3 cellular contexts compared by ENCODE assay signal in genomic region chr21:43842742-43843141, GRCh38.
TF ChIP-seq lines count a peak whose summit lies in the region.

No MANE protein-coding gene starts in this region.

TF ChIP-seq in SK-N-SH, 30 proteins besides CTCF, POLR2A, EP300 and RAD21:
- TF ChIP-seq RFX5 (IDR thresholded peaks at IDR 0.05; ENCODE audit: low read length) (no peak), TEAD4 (IDR thresholded peaks at IDR 0.05; ENCODE audit: borderline replicate concordance, insufficient read depth) (no peak), RXRA (IDR thresholded peaks at IDR 0.05; ENCODE audit: borderline replicate concordance, low read depth) (no peak), FOSL2 (IDR thresholded peaks at IDR 0.05; ENCODE audit: borderline replicate concordance, low read depth) (no peak), SMC3 (IDR thresholded peaks at IDR 0.05; ENCODE audit: low read depth, low read length) (no peak), JUND (IDR thresholded peaks at IDR 0.05) (no peak), POLR2AphosphoS5 (IDR thresholded peaks at IDR 0.05; ENCODE audit: low read depth, low read length) (no peak), USF1 (IDR thresholded peaks at IDR 0.05; ENCODE audit: borderline replicate concordance, low read depth) (no peak), YY1 (IDR thresholded peaks at IDR 0.05; ENCODE audit: low read depth) (no peak)

TF ChIP-seq in SK-N-SH treated with all-trans-retinoic acid at 6 μM for 48 hours, 23 proteins besides CTCF, POLR2A, EP300 and RAD21:
- TF ChIP-seq SNAI2 (CRISPR knock-in tag; IDR thresholded peaks at IDR 0.05) (no peak), ZFP3 (CRISPR knock-in tag; IDR thresholded peaks at IDR 0.05) (no peak), ZNF8 (CRISPR knock-in tag; IDR thresholded peaks at IDR 0.05) (no peak), ZNF70 (CRISPR knock-in tag; IDR thresholded peaks at IDR 0.05) (no peak), ISL1 (CRISPR knock-in tag; IDR thresholded peaks at IDR 0.05) (no peak), ZFP30 (CRISPR knock-in tag; IDR thresholded peaks at IDR 0.05) (no peak), ARNTL (CRISPR knock-in tag; IDR thresholded peaks at IDR 0.05; ENCODE audit: borderline replicate concordance, low read depth) (no peak), CSDC2 (CRISPR knock-in tag; IDR thresholded peaks at IDR 0.05) (no peak)
- TF ChIP-seq, protein P1, sequence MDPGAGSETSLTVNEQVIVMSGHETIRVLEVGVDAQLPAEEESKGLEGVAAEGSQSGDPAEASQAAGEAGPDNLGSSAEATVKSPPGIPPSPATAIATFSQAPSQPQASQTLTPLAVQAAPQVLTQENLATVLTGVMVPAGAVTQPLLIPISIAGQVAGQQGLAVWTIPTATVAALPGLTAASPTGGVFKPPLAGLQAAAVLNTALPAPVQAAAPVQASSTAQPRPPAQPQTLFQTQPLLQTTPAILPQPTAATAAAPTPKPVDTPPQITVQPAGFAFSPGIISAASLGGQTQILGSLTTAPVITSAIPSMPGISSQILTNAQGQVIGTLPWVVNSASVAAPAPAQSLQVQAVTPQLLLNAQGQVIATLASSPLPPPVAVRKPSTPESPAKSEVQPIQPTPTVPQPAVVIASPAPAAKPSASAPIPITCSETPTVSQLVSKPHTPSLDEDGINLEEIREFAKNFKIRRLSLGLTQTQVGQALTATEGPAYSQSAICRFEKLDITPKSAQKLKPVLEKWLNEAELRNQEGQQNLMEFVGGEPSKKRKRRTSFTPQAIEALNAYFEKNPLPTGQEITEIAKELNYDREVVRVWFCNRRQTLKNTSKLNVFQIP (CRISPR knock-in tag; IDR thresholded peaks at IDR 0.05; ENCODE audit: borderline replicate concordance, low read depth) = no peak
- TF ChIP-seq, protein P2, sequence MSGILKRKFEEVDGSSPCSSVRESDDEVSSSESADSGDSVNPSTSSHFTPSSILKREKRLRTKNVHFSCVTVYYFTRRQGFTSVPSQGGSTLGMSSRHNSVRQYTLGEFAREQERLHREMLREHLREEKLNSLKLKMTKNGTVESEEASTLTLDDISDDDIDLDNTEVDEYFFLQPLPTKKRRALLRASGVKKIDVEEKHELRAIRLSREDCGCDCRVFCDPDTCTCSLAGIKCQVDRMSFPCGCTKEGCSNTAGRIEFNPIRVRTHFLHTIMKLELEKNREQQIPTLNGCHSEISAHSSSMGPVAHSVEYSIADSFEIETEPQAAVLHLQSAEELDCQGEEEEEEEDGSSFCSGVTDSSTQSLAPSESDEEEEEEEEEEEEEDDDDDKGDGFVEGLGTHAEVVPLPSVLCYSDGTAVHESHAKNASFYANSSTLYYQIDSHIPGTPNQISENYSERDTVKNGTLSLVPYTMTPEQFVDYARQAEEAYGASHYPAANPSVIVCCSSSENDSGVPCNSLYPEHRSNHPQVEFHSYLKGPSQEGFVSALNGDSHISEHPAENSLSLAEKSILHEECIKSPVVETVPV (CRISPR knock-in tag; IDR thresholded peaks at IDR 0.05) = no peak
- TF ChIP-seq, protein P3, sequence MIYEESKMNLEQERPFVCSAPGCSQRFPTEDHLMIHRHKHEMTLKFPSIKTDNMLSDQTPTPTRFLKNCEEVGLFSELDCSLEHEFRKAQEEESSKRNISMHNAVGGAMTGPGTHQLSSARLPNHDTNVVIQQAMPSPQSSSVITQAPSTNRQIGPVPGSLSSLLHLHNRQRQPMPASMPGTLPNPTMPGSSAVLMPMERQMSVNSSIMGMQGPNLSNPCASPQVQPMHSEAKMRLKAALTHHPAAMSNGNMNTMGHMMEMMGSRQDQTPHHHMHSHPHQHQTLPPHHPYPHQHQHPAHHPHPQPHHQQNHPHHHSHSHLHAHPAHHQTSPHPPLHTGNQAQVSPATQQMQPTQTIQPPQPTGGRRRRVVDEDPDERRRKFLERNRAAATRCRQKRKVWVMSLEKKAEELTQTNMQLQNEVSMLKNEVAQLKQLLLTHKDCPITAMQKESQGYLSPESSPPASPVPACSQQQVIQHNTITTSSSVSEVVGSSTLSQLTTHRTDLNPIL (CRISPR knock-in tag; IDR thresholded peaks at IDR 0.05; ENCODE audit: low read depth) = no peak

TF ChIP-seq in HepG2, 621 proteins besides CTCF, POLR2A, EP300 and RAD21 (continued from another document and continues in another):
- TF ChIP-seq ZNF652 (CRISPR knock-in tag; IDR thresholded peaks at IDR 0.05; ENCODE audit: borderline replicate concordance, low read depth) (no peak), FOXO4 (CRISPR knock-in tag; conservative IDR thresholded peaks at IDR 0.05) (no peak), ZFP91 (CRISPR knock-in tag; IDR thresholded peaks at IDR 0.05; ENCODE audit: borderline replicate concordance) (no peak), ZMYM4 (CRISPR knock-in tag; IDR thresholded peaks at IDR 0.05) (no peak), HOMEZ (CRISPR knock-in tag; IDR thresholded peaks at IDR 0.05; ENCODE audit: low read depth) (no peak)
- TF ChIP-seq, protein P4, sequence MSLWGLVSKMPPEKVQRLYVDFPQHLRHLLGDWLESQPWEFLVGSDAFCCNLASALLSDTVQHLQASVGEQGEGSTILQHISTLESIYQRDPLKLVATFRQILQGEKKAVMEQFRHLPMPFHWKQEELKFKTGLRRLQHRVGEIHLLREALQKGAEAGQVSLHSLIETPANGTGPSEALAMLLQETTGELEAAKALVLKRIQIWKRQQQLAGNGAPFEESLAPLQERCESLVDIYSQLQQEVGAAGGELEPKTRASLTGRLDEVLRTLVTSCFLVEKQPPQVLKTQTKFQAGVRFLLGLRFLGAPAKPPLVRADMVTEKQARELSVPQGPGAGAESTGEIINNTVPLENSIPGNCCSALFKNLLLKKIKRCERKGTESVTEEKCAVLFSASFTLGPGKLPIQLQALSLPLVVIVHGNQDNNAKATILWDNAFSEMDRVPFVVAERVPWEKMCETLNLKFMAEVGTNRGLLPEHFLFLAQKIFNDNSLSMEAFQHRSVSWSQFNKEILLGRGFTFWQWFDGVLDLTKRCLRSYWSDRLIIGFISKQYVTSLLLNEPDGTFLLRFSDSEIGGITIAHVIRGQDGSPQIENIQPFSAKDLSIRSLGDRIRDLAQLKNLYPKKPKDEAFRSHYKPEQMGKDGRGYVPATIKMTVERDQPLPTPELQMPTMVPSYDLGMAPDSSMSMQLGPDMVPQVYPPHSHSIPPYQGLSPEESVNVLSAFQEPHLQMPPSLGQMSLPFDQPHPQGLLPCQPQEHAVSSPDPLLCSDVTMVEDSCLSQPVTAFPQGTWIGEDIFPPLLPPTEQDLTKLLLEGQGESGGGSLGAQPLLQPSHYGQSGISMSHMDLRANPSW (CRISPR knock-in tag; IDR thresholded peaks at IDR 0.05; ENCODE audit: borderline replicate concordance) = no peak
- TF ChIP-seq, protein P5, sequence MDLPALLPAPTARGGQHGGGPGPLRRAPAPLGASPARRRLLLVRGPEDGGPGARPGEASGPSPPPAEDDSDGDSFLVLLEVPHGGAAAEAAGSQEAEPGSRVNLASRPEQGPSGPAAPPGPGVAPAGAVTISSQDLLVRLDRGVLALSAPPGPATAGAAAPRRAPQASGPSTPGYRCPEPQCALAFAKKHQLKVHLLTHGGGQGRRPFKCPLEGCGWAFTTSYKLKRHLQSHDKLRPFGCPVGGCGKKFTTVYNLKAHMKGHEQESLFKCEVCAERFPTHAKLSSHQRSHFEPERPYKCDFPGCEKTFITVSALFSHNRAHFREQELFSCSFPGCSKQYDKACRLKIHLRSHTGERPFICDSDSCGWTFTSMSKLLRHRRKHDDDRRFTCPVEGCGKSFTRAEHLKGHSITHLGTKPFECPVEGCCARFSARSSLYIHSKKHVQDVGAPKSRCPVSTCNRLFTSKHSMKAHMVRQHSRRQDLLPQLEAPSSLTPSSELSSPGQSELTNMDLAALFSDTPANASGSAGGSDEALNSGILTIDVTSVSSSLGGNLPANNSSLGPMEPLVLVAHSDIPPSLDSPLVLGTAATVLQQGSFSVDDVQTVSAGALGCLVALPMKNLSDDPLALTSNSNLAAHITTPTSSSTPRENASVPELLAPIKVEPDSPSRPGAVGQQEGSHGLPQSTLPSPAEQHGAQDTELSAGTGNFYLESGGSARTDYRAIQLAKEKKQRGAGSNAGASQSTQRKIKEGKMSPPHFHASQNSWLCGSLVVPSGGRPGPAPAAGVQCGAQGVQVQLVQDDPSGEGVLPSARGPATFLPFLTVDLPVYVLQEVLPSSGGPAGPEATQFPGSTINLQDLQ (CRISPR knock-in tag; IDR thresholded peaks at IDR 0.05) = no peak
- TF ChIP-seq, protein P6, sequence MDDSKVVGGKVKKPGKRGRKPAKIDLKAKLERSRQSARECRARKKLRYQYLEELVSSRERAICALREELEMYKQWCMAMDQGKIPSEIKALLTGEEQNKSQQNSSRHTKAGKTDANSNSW (CRISPR knock-in tag; IDR thresholded peaks at IDR 0.05; ENCODE audit: borderline replicate concordance) = no peak
- TF ChIP-seq, protein P7, sequence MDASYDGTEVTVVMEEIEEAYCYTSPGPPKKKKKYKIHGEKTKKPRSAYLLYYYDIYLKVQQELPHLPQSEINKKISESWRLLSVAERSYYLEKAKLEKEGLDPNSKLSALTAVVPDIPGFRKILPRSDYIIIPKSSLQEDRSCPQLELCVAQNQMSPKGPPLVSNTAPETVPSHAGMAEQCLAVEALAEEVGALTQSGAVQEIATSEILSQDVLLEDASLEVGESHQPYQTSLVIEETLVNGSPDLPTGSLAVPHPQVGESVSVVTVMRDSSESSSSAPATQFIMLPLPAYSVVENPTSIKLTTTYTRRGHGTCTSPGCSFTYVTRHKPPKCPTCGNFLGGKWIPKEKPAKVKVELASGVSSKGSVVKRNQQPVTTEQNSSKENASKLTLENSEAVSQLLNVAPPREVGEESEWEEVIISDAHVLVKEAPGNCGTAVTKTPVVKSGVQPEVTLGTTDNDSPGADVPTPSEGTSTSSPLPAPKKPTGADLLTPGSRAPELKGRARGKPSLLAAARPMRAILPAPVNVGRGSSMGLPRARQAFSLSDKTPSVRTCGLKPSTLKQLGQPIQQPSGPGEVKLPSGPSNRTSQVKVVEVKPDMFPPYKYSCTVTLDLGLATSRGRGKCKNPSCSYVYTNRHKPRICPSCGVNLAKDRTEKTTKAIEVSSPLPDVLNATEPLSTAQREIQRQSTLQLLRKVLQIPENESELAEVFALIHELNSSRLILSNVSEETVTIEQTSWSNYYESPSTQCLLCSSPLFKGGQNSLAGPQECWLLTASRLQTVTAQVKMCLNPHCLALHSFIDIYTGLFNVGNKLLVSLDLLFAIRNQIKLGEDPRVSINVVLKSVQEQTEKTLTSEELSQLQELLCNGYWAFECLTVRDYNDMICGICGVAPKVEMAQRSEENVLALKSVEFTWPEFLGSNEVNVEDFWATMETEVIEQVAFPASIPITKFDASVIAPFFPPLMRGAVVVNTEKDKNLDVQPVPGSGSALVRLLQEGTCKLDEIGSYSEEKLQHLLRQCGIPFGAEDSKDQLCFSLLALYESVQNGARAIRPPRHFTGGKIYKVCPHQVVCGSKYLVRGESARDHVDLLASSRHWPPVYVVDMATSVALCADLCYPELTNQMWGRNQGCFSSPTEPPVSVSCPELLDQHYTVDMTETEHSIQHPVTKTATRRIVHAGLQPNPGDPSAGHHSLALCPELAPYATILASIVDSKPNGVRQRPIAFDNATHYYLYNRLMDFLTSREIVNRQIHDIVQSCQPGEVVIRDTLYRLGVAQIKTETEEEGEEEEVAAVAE (CRISPR knock-in tag; IDR thresholded peaks at IDR 0.05; ENCODE audit: borderline replicate concordance) = no peak
